ENCODE assay signal across 1 cellular context in genomic region chr17:75981019-75981615, GRCh38.
TF ChIP-seq lines count a peak whose summit lies in the region.

No MANE protein-coding gene starts in this region.

TF ChIP-seq in GM12878, 131 proteins besides CTCF, POLR2A, EP300 and RAD21:
- TF ChIP-seq GABPA (IDR thresholded peaks at IDR 0.05; ENCODE audit: low read depth), result no peak
